In the genomic region with DNA sequence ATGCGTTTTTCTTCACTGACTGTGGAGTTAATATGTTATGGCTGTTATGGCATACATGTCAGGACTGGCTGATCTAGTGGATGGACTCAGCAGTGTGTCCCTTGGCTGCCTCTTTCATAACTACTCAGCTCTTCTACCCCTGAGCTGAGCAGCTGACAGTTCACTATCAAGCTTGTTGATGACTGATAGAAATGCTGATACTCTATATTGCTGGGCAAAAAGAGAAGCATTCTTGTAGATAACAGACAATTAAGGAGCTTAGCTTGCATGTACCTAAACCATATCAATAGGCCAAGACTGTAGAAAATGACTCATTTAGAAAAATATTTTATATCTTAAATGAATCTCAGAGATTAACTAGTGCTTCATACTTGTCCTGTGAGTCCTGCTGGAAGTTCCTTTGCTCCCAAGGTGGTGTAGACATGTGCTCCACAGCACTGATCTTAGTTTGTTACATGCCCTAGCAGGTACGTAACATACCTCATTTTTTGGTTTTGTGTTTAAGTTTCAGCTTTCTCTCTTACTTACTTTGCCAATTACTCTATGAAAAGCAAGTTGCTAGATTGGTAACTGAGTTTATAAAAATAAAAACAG, we compare ENCODE assay signal across 19 cellular contexts.
"Had no signal": no experiment of that assay in that cellular context is flagged by ENCODE, and none has a peak within 500 bp of the region (broad histone marks: within the 10 kb centered on the region; RNA-seq: fewer than 3 reads in every experiment).

No MANE protein-coding gene starts in this region.

- H2AFZ ChIP-seq: hepatocyte had no signal

- H3K27ac ChIP-seq: hepatocyte, left ventricle myocardium inferior, prostate gland, tibial nerve had no signal

- DNase-seq: activated CD4-positive, alpha-beta T cell treated with anti-CD3 and anti-CD28 coated beads, Interleukin-2, amount 50 U/mL, for 1 hour; activated CD4-positive, CD25-positive, alpha-beta regulatory T cell treated with anti-CD3 and anti-CD28 coated beads, Interleukin-2, amount 50 U/mL, for 72 hours; activated CD8-positive, alpha-beta memory T cell treated with anti-CD3 and anti-CD28 coated beads, Interleukin-2, amount 50 U/mL, for 4 hours; activated effector memory CD4-positive, alpha-beta T cell treated with Interleukin-2 at 50 U/mL for 16 hours; activated naive CD4-positive, alpha-beta T cell treated with anti-CD3 and anti-CD28 coated beads, Interleukin-2, amount 10 ng/mL, durations not matched to agents 7 days and 5 days; activated naive CD8-positive, alpha-beta T cell treated with anti-CD3 and anti-CD28 coated beads, Interleukin-2, amount 50 U/mL, for 24 hours; activated T-cell treated with anti-CD3 and anti-CD28 coated beads, Interleukin-2, amount 50 U/mL, for 48 hours; anterior cingulate cortex; effector CD8-positive, alpha-beta T cell; islet precursor cell; left ventricle myocardium inferior; mucosa of descending colon; naive B cell; right cardiac atrium; T-helper 1 cell; T-helper 9 cell had no signal

- H3K4me3 ChIP-seq: hepatocyte, left ventricle myocardium inferior, mucosa of descending colon, prostate gland, tibial nerve had no signal

- H3K4me1 ChIP-seq: left ventricle myocardium inferior, prostate gland, tibial nerve had no signal

- H3K36me3 ChIP-seq: prostate gland, tibial nerve had no signal

- H3K79me2 ChIP-seq: hepatocyte had no signal

- ATAC-seq: activated naive CD8-positive, alpha-beta T cell treated with anti-CD3 and anti-CD28 coated beads, Interleukin-2, amount 50 U/mL, for 24 hours; mucosa of descending colon; right cardiac atrium had no signal

- H3K4me2 ChIP-seq: hepatocyte had no signal

- H3K27me3 ChIP-seq: hepatocyte, tibial nerve had no signal

- H3K9me3 ChIP-seq: mucosa of descending colon, prostate gland had no signal
